18 cellular contexts compared by ENCODE assay signal in genomic region chr3:98727638-98728037, GRCh38.
"Had no signal": no experiment of that assay in that cellular context is flagged by ENCODE, and none has a peak within 500 bp of the region (broad histone marks: within the 10 kb centered on the region; RNA-seq: fewer than 3 reads in every experiment).

No MANE protein-coding gene starts in this region.

- H3K36me3 ChIP-seq: esophagus muscularis mucosa, gastroesophageal sphincter, heart right ventricle, left lung, lower lobe of right lung had no signal

- H3K4me3 ChIP-seq: coronary artery, dorsolateral prefrontal cortex, esophagus muscularis mucosa, gastroesophageal sphincter, heart right ventricle, left lung, lower lobe of right lung had no signal

- DNase-seq: dermis blood vessel endothelial cell; dorsolateral prefrontal cortex; effector CD4-positive, alpha-beta T cell; effector memory CD4-positive, alpha-beta T cell; foreskin keratinocyte; head of caudate nucleus; heart right ventricle; hippocampal formation; left cardiac atrium; left lung; left ventricle myocardium superior; lower lobe of right lung; mesendoderm; midbrain; naive thymus-derived CD4-positive, alpha-beta T cell had no signal

- ATAC-seq: foreskin keratinocyte; gastroesophageal sphincter; heart right ventricle; left cardiac atrium; left lung; left ventricle myocardium superior; lower lobe of right lung; naive thymus-derived CD4-positive, alpha-beta T cell had no signal

- H3K9me3 ChIP-seq: esophagus muscularis mucosa, gastroesophageal sphincter, heart right ventricle, left lung, lower lobe of right lung had no signal

- H3K27ac ChIP-seq: coronary artery, dorsolateral prefrontal cortex, esophagus muscularis mucosa, foreskin keratinocyte, gastroesophageal sphincter, heart right ventricle, left lung, lower lobe of right lung had no signal

- H3K27me3 ChIP-seq: dorsolateral prefrontal cortex, esophagus muscularis mucosa, foreskin keratinocyte, gastroesophageal sphincter had no signal
